Comparison of ENCODE assay signal across 18 cellular contexts in genomic region chr2:105806994-105807393, GRCh38.
A peak's percentile ranks its signal among the peaks of the same experiment; 100 is the strongest.
DNase-seq lines count a peak whose midpoint lies in the region; ATAC-seq, FAIRE-seq and TF ChIP-seq lines count a peak whose summit lies in the region.
"Had no signal": no experiment of that assay in that cellular context is flagged by ENCODE, and none has a peak within 500 bp of the region (broad histone marks: within the 10 kb centered on the region; RNA-seq: fewer than 3 reads in every experiment).

No MANE protein-coding gene starts in this region.

- no peak overlapping the region for H3K27ac Mint-ChIP-seq in activated T-helper 2 cell treated with anti-CD3 and anti-CD28 coated beads, Interferon-gamma antibody, Interleukin-2, Interleukin-4, amounts not matched to agents 10 μg/mL and 5 μg/mL and 100 μg/mL, durations not matched to agents 14 hours and 24 hours and 36 hours

- H3K4me1 ChIP-seq in kidney (ENCODE audit: control insufficient read depth in 1 of 2, insufficient read depth in 1 of 2, low read depth in 1 of 2, low read length in 2 of 2): peaks cover 14 to 17% of the 10 kb centered on the region in 2 donors

- intact Hi-C loops in activated T-helper 2 cell treated with anti-CD3 and anti-CD28 coated beads, Interferon-gamma antibody, Interleukin-2, Interleukin-4, amounts not matched to agents 10 μg/mL and 5 μg/mL and 100 μg/mL, durations not matched to agents 14 hours and 24 hours and 36 hours (cut with micrococcal nuclease): no loop called here
- intact Hi-C loops in sciatic nerve (cut with DNase I): no loop called here
- intact Hi-C loops in kidney (cut with DNase I): no loop called here

- H3K27me3 Mint-ChIP-seq in activated T-helper 2 cell treated with anti-CD3 and anti-CD28 coated beads, Interferon-gamma antibody, Interleukin-2, Interleukin-4, amounts not matched to agents 10 μg/mL and 5 μg/mL and 100 μg/mL, durations not matched to agents 14 hours and 24 hours and 36 hours (ENCODE audit: low read depth): no peaks in the 10 kb centered on the region

- no peaks in the 10 kb centered on the region for H3K36me3 ChIP-seq in kidney (ENCODE audit: control insufficient read depth in 1 of 2, insufficient read depth in 2 of 2, low read length in 2 of 2)

- FAIRE-seq in kidney (lab: Jason Lieb, UNC): no peak
- FAIRE-seq: colon, endothelial cell of umbilical vein, frontal cortex, G401.6 had no signal

- H3K4me3 Mint-ChIP-seq in activated T-helper 2 cell treated with anti-CD3 and anti-CD28 coated beads, Interferon-gamma antibody, Interleukin-2, Interleukin-4, amounts not matched to agents 10 μg/mL and 5 μg/mL and 100 μg/mL, durations not matched to agents 14 hours and 24 hours and 36 hours (ENCODE audit: low read depth): no peak overlapping the region

- peaks cover 72% of the 10 kb centered on the region for H3K4me1 Mint-ChIP-seq in activated T-helper 2 cell treated with anti-CD3 and anti-CD28 coated beads, Interferon-gamma antibody, Interleukin-2, Interleukin-4, amounts not matched to agents 10 μg/mL and 5 μg/mL and 100 μg/mL, durations not matched to agents 14 hours and 24 hours and 36 hours (ENCODE audit: low read depth)

- H3K27ac ChIP-seq in kidney (ENCODE audit: low read depth in 2 of 2, low read length in 2 of 2): no peak overlapping the region
- H3K27ac ChIP-seq: GM23248, VCaP had no signal

- DNase-seq in activated T-cell treated with anti-CD3 and anti-CD28 coated beads for 4 hours (peak; percentile 42), islet precursor cell (peak; percentile 23), sciatic nerve (ENCODE audit: low spot score) (no peak), kidney (no peak)
- no peak for DNase-seq in activated T-cell treated with anti-CD3 and anti-CD28 coated beads, Interleukin-2, amount 50 U/mL, for 1 hour
- DNase-seq in activated CD4-positive, alpha-beta T cell treated with anti-CD3 and anti-CD28 coated beads, Interleukin-2, amount 50 U/mL, for 4 hours: peak; percentile 59 to 68
- DNase-seq in stimulated activated CD8-positive, alpha-beta memory T cell treated with anti-CD3 and anti-CD28 coated beads, Interleukin-7, amount 100 ng/mL, for 4 hours (ENCODE audit: low read depth in 2 of 2): peak; percentile 27 to 49
- DNase-seq in activated T-helper 2 cell treated with anti-CD3 and anti-CD28 coated beads, Interferon-gamma antibody, Interleukin-2, Interleukin-4, amounts not matched to agents 10 μg/mL and 5 μg/mL and 100 μg/mL, durations not matched to agents 14 hours and 24 hours and 36 hours (ENCODE audit: low spot score): no peak
- DNase-seq: Caco-2, GM23248, KG1, NCI-H1105, NCI-H2171 treated with DMSO at 0.1 percent for 48 hours had no signal

- no peak overlapping the region for H3K4me3 ChIP-seq in kidney (ENCODE audit: low read length in 2 of 2)
- H3K4me3 ChIP-seq: GM23248 had no signal

- no peaks in the 10 kb centered on the region for H3K9me3 Mint-ChIP-seq in activated T-helper 2 cell treated with anti-CD3 and anti-CD28 coated beads, Interferon-gamma antibody, Interleukin-2, Interleukin-4, amounts not matched to agents 10 μg/mL and 5 μg/mL and 100 μg/mL, durations not matched to agents 14 hours and 24 hours and 36 hours

- H3K9ac ChIP-seq in kidney (ENCODE audit: low read length in 2 of 2): no peak overlapping the region
- H3K9ac ChIP-seq: GM23248 had no signal

- peaks cover 61% of the 10 kb centered on the region for H3K36me3 Mint-ChIP-seq in activated T-helper 2 cell treated with anti-CD3 and anti-CD28 coated beads, Interferon-gamma antibody, Interleukin-2, Interleukin-4, amounts not matched to agents 10 μg/mL and 5 μg/mL and 100 μg/mL, durations not matched to agents 14 hours and 24 hours and 36 hours (ENCODE audit: low read depth)

- no peaks in the 10 kb centered on the region for H3K9me3 ChIP-seq in kidney (ENCODE audit: control insufficient read depth in 1 of 2, low read length in 2 of 2)
- H3K9me3 ChIP-seq: Caco-2 had no signal

- no peak for TF ChIP-seq CTCF in kidney (IDR thresholded peaks at IDR 0.05; ENCODE audit: borderline replicate concordance, extremely low read depth, insufficient read depth)

- ATAC-seq in sciatic nerve: no peak

Comparison
In these comparisons a context has a peak if more than half of its experiments do, and no peak if none do; other contexts are left out.
1. DNase-seq: peak in activated T-cell treated with anti-CD3 and anti-CD28 coated beads for 4 hours (single experiment), activated CD4-positive, alpha-beta T cell treated with anti-CD3 and anti-CD28 coated beads, Interleukin-2, amount 50 U/mL, for 4 hours (2 of 2), islet precursor cell (single experiment) and stimulated activated CD8-positive, alpha-beta memory T cell treated with anti-CD3 and anti-CD28 coated beads, Interleukin-7, amount 100 ng/mL, for 4 hours (2 of 2); none in activated T-cell treated with anti-CD3 and anti-CD28 coated beads, Interleukin-2, amount 50 U/mL, for 1 hour (single experiment), activated T-helper 2 cell treated with anti-CD3 and anti-CD28 coated beads, Interferon-gamma antibody, Interleukin-2, Interleukin-4, amounts not matched to agents 10 μg/mL and 5 μg/mL and 100 μg/mL, durations not matched to agents 14 hours and 24 hours and 36 hours (single experiment), sciatic nerve (single experiment) and kidney (single experiment).